In the genomic region with DNA sequence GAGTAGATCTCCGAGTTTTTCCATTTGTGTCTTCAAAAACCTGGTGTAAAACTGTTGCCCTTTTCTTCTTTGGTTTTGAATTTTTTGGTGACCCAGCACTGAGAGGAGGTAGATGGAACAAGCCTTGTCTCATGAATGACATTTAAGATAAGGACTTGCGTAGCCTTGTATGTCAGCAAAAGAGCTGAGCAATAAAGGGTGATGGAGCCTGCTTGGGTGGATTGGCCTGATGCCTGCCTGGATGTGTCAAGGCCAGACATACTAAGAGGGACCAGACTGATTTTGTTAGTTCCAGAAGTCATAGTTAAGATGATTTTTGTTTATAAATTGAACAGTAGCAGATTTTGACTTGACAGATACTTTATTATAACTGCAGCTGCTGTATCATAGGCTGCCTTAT, we compare ENCODE assay signal across 23 cellular contexts.
DNase-seq lines count a peak whose midpoint lies in the region; ATAC-seq, FAIRE-seq and TF ChIP-seq lines count a peak whose summit lies in the region.
"Had no signal": no experiment of that assay in that cellular context is flagged by ENCODE, and none has a peak within 500 bp of the region (broad histone marks: within the 10 kb centered on the region; RNA-seq: fewer than 3 reads in every experiment).

No MANE protein-coding gene starts in this region.

- DNase-seq in D721Med (ENCODE audit: insufficient read length, low spot score): no peak
- no peak for DNase-seq in endodermal cell
- DNase-seq in GM19240 (ENCODE audit: insufficient read length, low spot score): no peak
- DNase-seq in GM20000 (ENCODE audit: low spot score): no peak
- DNase-seq: 8988T; BE2C; C1 segment of cervical spinal cord; CD4-positive, alpha-beta memory T cell; CD4-positive, CD25-positive, alpha-beta regulatory T cell; CD8-positive, alpha-beta memory T cell; COR-L47; DMS79 treated with DMSO at 0.1 percent for 48 hours; GF-D8 had no signal

- H3K27me3 Mint-ChIP-seq in endodermal cell (ENCODE audit: insufficient read depth): no peaks in the 10 kb centered on the region
- H3K27me3 Mint-ChIP-seq: CD4-positive, alpha-beta memory T cell; CD4-positive, CD25-positive, alpha-beta regulatory T cell had no signal

- no peak overlapping the region for H3K4me3 Mint-ChIP-seq in endodermal cell
- H3K4me3 Mint-ChIP-seq: CD14-positive monocyte; CD4-positive, alpha-beta memory T cell; CD8-positive, alpha-beta memory T cell had no signal

- TF ChIP-seq CTCF in D721Med (IDR thresholded peaks at IDR 0.05; ENCODE audit: insufficient read depth, missing control alignments) (no peak), HEK293 (tag by site-specific recombination; IDR thresholded peaks at IDR 0.05) (no peak), endodermal cell (conservative IDR thresholded peaks at IDR 0.05) (no peak), GM20000 (IDR thresholded peaks at IDR 0.05; ENCODE audit: extremely low read depth, missing control alignments) (no peak)

- H3K4me3 ChIP-seq in HEK293 (ENCODE audit: low read depth, low read length) (no peak overlapping the region), endodermal cell (ENCODE audit: low read length) (no peak overlapping the region), skeletal muscle tissue (ENCODE audit: low read length in 3 of 3) (no peak overlapping the region)
- H3K4me3 ChIP-seq: BLaER1 had no signal

- no peaks in the 10 kb centered on the region for H3K27me3 ChIP-seq in endodermal cell (ENCODE audit: control insufficient read depth, insufficient read depth, low read length, poor library complexity, severe bottlenecking)
- H3K27me3 ChIP-seq in skeletal muscle tissue (ENCODE audit: control insufficient read depth in 3 of 3, insufficient read depth in 3 of 3, low read length in 3 of 3): no peaks in the 10 kb centered on the region
- H3K27me3 ChIP-seq: BE2C had no signal

- H3K9me3 Mint-ChIP-seq in endodermal cell: peaks cover 3% of the 10 kb centered on the region
- H3K9me3 Mint-ChIP-seq: CD14-positive monocyte; CD4-positive, CD25-positive, alpha-beta regulatory T cell; CD8-positive, alpha-beta memory T cell had no signal

- H3K4me1 ChIP-seq in HEK293 (ENCODE audit: control insufficient read depth, insufficient read depth, low read length): no peaks in the 10 kb centered on the region
- H3K4me1 ChIP-seq in endodermal cell (ENCODE audit: control insufficient read depth, insufficient read depth, low read length): no peaks in the 10 kb centered on the region
- H3K4me1 ChIP-seq in skeletal muscle tissue (ENCODE audit: control insufficient read depth in 3 of 3, insufficient read depth in 3 of 3, low read length in 3 of 3): peaks cover 0 to 8% (median 0%) of the 10 kb centered on the region in 3 donors
- H3K4me1 ChIP-seq: BE2C, BLaER1 had no signal

- H3K4me1 Mint-ChIP-seq in endodermal cell: peaks cover 16% of the 10 kb centered on the region
- H3K4me1 Mint-ChIP-seq: CD14-positive monocyte; CD4-positive, alpha-beta memory T cell; CD4-positive, CD25-positive, alpha-beta regulatory T cell; CD8-positive, alpha-beta memory T cell had no signal

- H3K27ac Mint-ChIP-seq in endodermal cell: peak overlapping the region; percentile 22
- H3K27ac Mint-ChIP-seq: CD4-positive, CD25-positive, alpha-beta regulatory T cell had no signal

- no peak for ATAC-seq in HG03039 (IDR thresholded peaks at IDR 0.05; ENCODE audit: unreplicated experiment)
- no peak for ATAC-seq in GM18861 (IDR thresholded peaks at IDR 0.05; ENCODE audit: unreplicated experiment)

- H3K27ac ChIP-seq in HEK293 (ENCODE audit: extremely low read depth, low read depth, low read length) (no peak overlapping the region), endodermal cell (ENCODE audit: low read depth, low read length) (no peak overlapping the region), skeletal muscle tissue (ENCODE audit: low read depth, low read length) (peak overlapping the region; percentile 1)
- H3K27ac ChIP-seq: BLaER1 had no signal

- peaks cover 55% of the 10 kb centered on the region for H3K36me3 Mint-ChIP-seq in endodermal cell (ENCODE audit: low read depth)

- H3K9ac ChIP-seq in endodermal cell (ENCODE audit: extremely low read depth, low read length, poor library complexity, severe bottlenecking) (no peak overlapping the region), skeletal muscle tissue (ENCODE audit: low read depth in 1 of 3, low read length in 3 of 3) (no peak overlapping the region)
- H3K9ac ChIP-seq: BLaER1 had no signal

- CTCF ChIA-PET in HEK293 (lab: Yijun Ruan, JAX): interaction anchor here (1.2 to 2.9 kb wide), 2 partner anchors 9 to 11 kb away, joined by 3 to 22 read pairs; no protein-coding TSS in a partner anchor

- peaks cover 19 to 68% of the 10 kb centered on the region in 2 experiments for H3K36me3 ChIP-seq in HEK293 (ENCODE audit: control insufficient read depth in 2 of 2, insufficient read depth in 1 of 2, low read length in 2 of 2)
- peaks cover 40% of the 10 kb centered on the region for H3K36me3 ChIP-seq in endodermal cell (ENCODE audit: control insufficient read depth, insufficient read depth, low read length)
- peaks cover 3 to 7% (median 7%) of the 10 kb centered on the region in 3 donors for H3K36me3 ChIP-seq in skeletal muscle tissue (ENCODE audit: control insufficient read depth in 3 of 3, insufficient read depth in 3 of 3, low read length in 3 of 3)

- FAIRE-seq in D721Med (lab: Jason Lieb, UNC): peak; percentile 71
- FAIRE-seq: A204.1, G401.6, GM12891, GM19239 had no signal

- WGBS in endodermal cell (ENCODE audit: insufficient coverage in 1 of 2, insufficient read length in 1 of 2), 2 experiments: 97% methylated on average over 2 of the region's 2 CpGs; no CpG with 5 or more reads in 1 of the 2 experiments

- POLR2A ChIA-PET in HEK293 (lab: Yijun Ruan, JAX): no interaction called here

- H3K9me3 ChIP-seq in HEK293 (ENCODE audit: control insufficient read depth, insufficient read depth, low read depth, low read length) (no peaks in the 10 kb centered on the region), endodermal cell (ENCODE audit: control insufficient read depth, low read length) (no peaks in the 10 kb centered on the region), skeletal muscle tissue (ENCODE audit: control insufficient read depth in 3 of 3, low read length in 3 of 3) (no peaks in the 10 kb centered on the region)
- H3K9me3 ChIP-seq: BE2C, BLaER1 had no signal

TF ChIP-seq in HEK293, 187 proteins besides CTCF, POLR2A, EP300 and RAD21:
- TF ChIP-seq, protein P1, sequence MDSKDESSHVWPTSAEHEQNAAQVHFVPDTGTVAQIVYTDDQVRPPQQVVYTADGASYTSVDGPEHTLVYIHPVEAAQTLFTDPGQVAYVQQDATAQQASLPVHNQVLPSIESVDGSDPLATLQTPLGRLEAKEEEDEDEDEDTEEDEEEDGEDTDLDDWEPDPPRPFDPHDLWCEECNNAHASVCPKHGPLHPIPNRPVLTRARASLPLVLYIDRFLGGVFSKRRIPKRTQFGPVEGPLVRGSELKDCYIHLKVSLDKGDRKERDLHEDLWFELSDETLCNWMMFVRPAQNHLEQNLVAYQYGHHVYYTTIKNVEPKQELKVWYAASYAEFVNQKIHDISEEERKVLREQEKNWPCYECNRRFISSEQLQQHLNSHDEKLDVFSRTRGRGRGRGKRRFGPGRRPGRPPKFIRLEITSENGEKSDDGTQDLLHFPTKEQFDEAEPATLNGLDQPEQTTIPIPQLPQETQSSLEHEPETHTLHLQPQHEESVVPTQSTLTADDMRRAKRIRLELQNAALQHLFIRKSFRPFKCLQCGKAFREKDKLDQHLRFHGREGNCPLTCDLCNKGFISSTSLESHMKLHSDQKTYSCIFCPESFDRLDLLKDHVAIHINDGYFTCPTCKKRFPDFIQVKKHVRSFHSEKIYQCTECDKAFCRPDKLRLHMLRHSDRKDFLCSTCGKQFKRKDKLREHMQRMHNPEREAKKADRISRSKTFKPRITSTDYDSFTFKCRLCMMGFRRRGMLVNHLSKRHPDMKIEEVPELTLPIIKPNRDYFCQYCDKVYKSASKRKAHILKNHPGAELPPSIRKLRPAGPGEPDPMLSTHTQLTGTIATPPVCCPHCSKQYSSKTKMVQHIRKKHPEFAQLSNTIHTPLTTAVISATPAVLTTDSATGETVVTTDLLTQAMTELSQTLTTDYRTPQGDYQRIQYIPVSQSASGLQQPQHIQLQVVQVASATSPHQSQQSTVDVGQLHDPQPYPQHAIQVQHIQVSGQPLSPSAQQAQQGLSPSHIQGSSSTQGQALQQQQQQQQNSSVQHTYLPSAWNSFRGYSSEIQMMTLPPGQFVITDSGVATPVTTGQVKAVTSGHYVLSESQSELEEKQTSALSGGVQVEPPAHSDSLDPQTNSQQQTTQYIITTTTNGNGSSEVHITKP (tag by site-specific recombination; IDR thresholded peaks at IDR 0.05): no peak
- TF ChIP-seq, protein P2, sequence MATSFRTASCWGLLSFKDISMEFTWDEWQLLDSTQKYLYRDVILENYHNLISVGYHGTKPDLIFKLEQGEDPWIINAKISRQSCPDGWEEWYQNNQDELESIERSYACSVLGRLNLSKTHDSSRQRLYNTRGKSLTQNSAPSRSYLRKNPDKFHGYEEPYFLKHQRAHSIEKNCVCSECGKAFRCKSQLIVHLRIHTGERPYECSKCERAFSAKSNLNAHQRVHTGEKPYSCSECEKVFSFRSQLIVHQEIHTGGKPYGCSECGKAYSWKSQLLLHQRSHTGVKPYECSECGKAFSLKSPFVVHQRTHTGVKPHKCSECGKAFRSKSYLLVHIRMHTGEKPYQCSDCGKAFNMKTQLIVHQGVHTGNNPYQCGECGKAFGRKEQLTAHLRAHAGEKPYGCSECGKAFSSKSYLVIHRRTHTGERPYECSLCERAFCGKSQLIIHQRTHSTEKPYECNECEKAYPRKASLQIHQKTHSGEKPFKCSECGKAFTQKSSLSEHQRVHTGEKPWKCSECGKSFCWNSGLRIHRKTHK (tag by site-specific recombination; IDR thresholded peaks at IDR 0.05): no peak
- TF ChIP-seq ZNF624 (tag by site-specific recombination; IDR thresholded peaks at IDR 0.05) (no peak), SP7 (tag by site-specific recombination; IDR thresholded peaks at IDR 0.05) (no peak), ZBTB17 (tag by site-specific recombination; IDR thresholded peaks at IDR 0.05) (no peak)
- TF ChIP-seq, protein P3, sequence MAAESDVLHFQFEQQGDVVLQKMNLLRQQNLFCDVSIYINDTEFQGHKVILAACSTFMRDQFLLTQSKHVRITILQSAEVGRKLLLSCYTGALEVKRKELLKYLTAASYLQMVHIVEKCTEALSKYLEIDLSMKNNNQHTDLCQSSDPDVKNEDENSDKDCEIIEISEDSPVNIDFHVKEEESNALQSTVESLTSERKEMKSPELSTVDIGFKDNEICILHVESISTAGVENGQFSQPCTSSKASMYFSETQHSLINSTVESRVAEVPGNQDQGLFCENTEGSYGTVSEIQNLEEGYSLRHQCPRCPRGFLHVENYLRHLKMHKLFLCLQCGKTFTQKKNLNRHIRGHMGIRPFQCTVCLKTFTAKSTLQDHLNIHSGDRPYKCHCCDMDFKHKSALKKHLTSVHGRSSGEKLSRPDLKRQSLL (tag by site-specific recombination; IDR thresholded peaks at IDR 0.05): 0 out of 2 replicates have a peak, but pooled peaks have one; percentile 24
